In genomic region chr15:73226064-73226463, GRCh38 we compare ENCODE assay signal across 25 cellular contexts.
DNase-seq lines count a peak whose midpoint lies in the region; ATAC-seq and TF ChIP-seq lines count a peak whose summit lies in the region.
"Had no signal": no experiment of that assay in that cellular context is flagged by ENCODE, and none has a peak within 500 bp of the region (broad histone marks: within the 10 kb centered on the region; RNA-seq: fewer than 3 reads in every experiment).

No MANE protein-coding gene starts in this region.

- H3K27me3 Mint-ChIP-seq in central memory CD8-positive, alpha-beta T cell = no peaks in the 10 kb centered on the region
- peaks cover 1 to 3% of the 10 kb centered on the region in 2 donors for H3K27me3 Mint-ChIP-seq in CD8-positive, alpha-beta memory T cell

- peak; percentile 44 to 57 for ATAC-seq in left cardiac atrium
- no peak for ATAC-seq in central memory CD8-positive, alpha-beta T cell (replicated peaks; ENCODE audit: extremely low read depth, poor library complexity, severe bottlenecking)
- ATAC-seq in HG03095 (IDR thresholded peaks at IDR 0.05; ENCODE audit: unreplicated experiment) = no peak
- ATAC-seq: Panc1 had no signal

- no peak overlapping the region for H3K4me3 Mint-ChIP-seq in central memory CD8-positive, alpha-beta T cell
- H3K4me3 Mint-ChIP-seq in CD8-positive, alpha-beta memory T cell = no peak overlapping the region

- H3K27ac Mint-ChIP-seq in central memory CD8-positive, alpha-beta T cell (ENCODE audit: low read depth) = peak overlapping the region; percentile 59
- peak overlapping the region in 1 of 8 donors; percentile 69 for H3K27ac Mint-ChIP-seq in CD8-positive, alpha-beta memory T cell

- H3K27ac ChIP-seq in left ventricle myocardium inferior (replicated peaks) (no peak overlapping the region), mucosa of rectum (ENCODE audit: low read depth in 2 of 2, low read length in 2 of 2) (peak overlapping the region; percentile 54 to 76), transverse colon (peak overlapping the region; percentile 48 to 81 (median 68))
- H3K27ac ChIP-seq in CD8-positive, alpha-beta memory T cell (ENCODE audit: low read depth, low read length) = no peak overlapping the region
- H3K27ac ChIP-seq: C4-2B, cardiac muscle cell, GM23248, SJSA1 had no signal

- peaks cover 17% of the 10 kb centered on the region for H3K9me3 ChIP-seq in left ventricle myocardium inferior (replicated peaks)
- no peaks in the 10 kb centered on the region for H3K9me3 ChIP-seq in mucosa of rectum (ENCODE audit: control insufficient read depth in 2 of 2, low read length in 2 of 2)
- H3K9me3 ChIP-seq in transverse colon = no peaks in the 10 kb centered on the region
- no peaks in the 10 kb centered on the region for H3K9me3 ChIP-seq in CD8-positive, alpha-beta memory T cell (ENCODE audit: low read length)
- H3K9me3 ChIP-seq: SJSA1 had no signal

- TF ChIP-seq CTCF in left ventricle myocardium inferior (IDR thresholded peaks at IDR 0.05; ENCODE audit: borderline replicate concordance) (no peak), transverse colon (IDR thresholded peaks at IDR 0.05) (no peak)

- CTCF ChIA-PET in CD8-positive, alpha-beta memory T cell (lab: Charles Lee) = no interaction called here

- peaks cover 3% of the 10 kb centered on the region for H3K36me3 ChIP-seq in left ventricle myocardium inferior
- no peaks in the 10 kb centered on the region for H3K36me3 ChIP-seq in mucosa of rectum (ENCODE audit: control insufficient read depth in 2 of 2, insufficient read depth in 2 of 2, low read length in 2 of 2)
- H3K36me3 ChIP-seq in transverse colon = peaks cover 0 to 4% (median 0%) of the 10 kb centered on the region in 4 donors
- H3K36me3 ChIP-seq in CD8-positive, alpha-beta memory T cell (ENCODE audit: insufficient read depth, low read length) = no peaks in the 10 kb centered on the region
- H3K36me3 ChIP-seq: cardiac muscle cell, SJSA1 had no signal

- TF ChIP-seq EP300 in transverse colon (IDR thresholded peaks at IDR 0.05; ENCODE audit: low read depth) = no peak

- 69 to 86% methylated on average over 1 to 7 of the region's 7 CpGs for WGBS in transverse colon (ENCODE audit: low coverage in 1 of 2), 2 donors

- H3K4me1 ChIP-seq in left ventricle myocardium inferior = no peaks in the 10 kb centered on the region
- H3K4me1 ChIP-seq in mucosa of rectum (ENCODE audit: control insufficient read depth in 2 of 2, insufficient read depth in 2 of 2, low read length in 2 of 2) = peaks cover 6 to 17% of the 10 kb centered on the region in 2 donors
- peaks cover 3 to 47% (median 20%) of the 10 kb centered on the region in 4 donors for H3K4me1 ChIP-seq in transverse colon
- no peaks in the 10 kb centered on the region for H3K4me1 ChIP-seq in CD8-positive, alpha-beta memory T cell (ENCODE audit: insufficient read depth, low read length)

- H3K27me3 ChIP-seq in left ventricle myocardium inferior (ENCODE audit: low read depth) (no peaks in the 10 kb centered on the region), mucosa of rectum (ENCODE audit: control insufficient read depth in 2 of 2, insufficient read depth in 2 of 2, low read length in 2 of 2) (no peaks in the 10 kb centered on the region), transverse colon (no peaks in the 10 kb centered on the region)
- no peaks in the 10 kb centered on the region for H3K27me3 ChIP-seq in CD8-positive, alpha-beta memory T cell (ENCODE audit: insufficient read depth, low read length, poor library complexity, severe bottlenecking)
- H3K27me3 ChIP-seq: cardiac muscle cell, SJSA1 had no signal

- no peaks in the 10 kb centered on the region for H3K4me1 Mint-ChIP-seq in central memory CD8-positive, alpha-beta T cell
- peaks cover 0 to 26% (median 5%) of the 10 kb centered on the region in 3 donors for H3K4me1 Mint-ChIP-seq in CD8-positive, alpha-beta memory T cell

- peak overlapping the region in 1 of 2 donors; percentile 5 for H3K9ac ChIP-seq in mucosa of rectum (ENCODE audit: low read depth in 1 of 2, low read length in 2 of 2)
- H3K9ac ChIP-seq: GM23248 had no signal

- no peak for TF ChIP-seq POLR2A in transverse colon (IDR thresholded peaks at IDR 0.05)

- POLR2A ChIA-PET in CD8-positive, alpha-beta memory T cell (lab: Charles Lee) = no interaction called here

- in situ Hi-C loops in transverse colon (cut with MboI; ENCODE audit: low pct_ligation_motif_present in 1 of 4, low pct_unique_long_range_greater_than_20kb in 1 of 4, low sequenced_read_pairs in 3 of 4) = no loop called here

- intact Hi-C loops in left cardiac atrium (cut with DNase I) = no loop called here
- intact Hi-C loops in left ventricle myocardium inferior (cut with micrococcal nuclease) = no loop called here
- intact Hi-C loops in transverse colon (cut with DNase I; ENCODE audit: low total_unique reads) = no loop called here

- DNase-seq in left cardiac atrium (no peak), left ventricle myocardium inferior (no peak), transverse colon (no peak), SKM-1 treated with dmso at 0.1 percent for 144 hours (lab: John Stamatoyannopoulos, UW; ENCODE audit: unreplicated experiment) (no peak)
- DNase-seq in central memory CD8-positive, alpha-beta T cell (ENCODE audit: low spot score in 2 of 2) = no peak
- no peak for DNase-seq in CD8-positive, alpha-beta memory T cell
- DNase-seq: activated CD8-positive, alpha-beta memory T cell treated with anti-CD3 and anti-CD28 coated beads, Interleukin-2, amount 50 U/mL, for 4 hours; activated effector memory CD4-positive, alpha-beta T cell treated with anti-CD3 and anti-CD28 coated beads, Interleukin-2, amount 50 U/mL, for 16 hours; erythroblast; foreskin melanocyte; GM23248; hippocampal formation; islet precursor cell; NCI-H1105 treated with DMSO at 0.1 percent for 48 hours; NCI-H2081 treated with DMSO at 0.1 percent for 48 hours; NCI-H446; retina; stimulated activated CD4-positive, alpha-beta T cell treated with anti-CD3 and anti-CD28 coated beads, Interleukin-12 subunit alpha, Interleukin-12 subunit beta, amount 100 ng/mL, for 4 hours had no signal

- H3K36me3 Mint-ChIP-seq in central memory CD8-positive, alpha-beta T cell (ENCODE audit: insufficient read depth) = no peaks in the 10 kb centered on the region
- peaks cover 0 to 7% (median 2%) of the 10 kb centered on the region in 3 donors for H3K36me3 Mint-ChIP-seq in CD8-positive, alpha-beta memory T cell

- H3K9me3 Mint-ChIP-seq in central memory CD8-positive, alpha-beta T cell = no peaks in the 10 kb centered on the region
- peaks cover 0 to 8% (median 2%) of the 10 kb centered on the region in 5 donors for H3K9me3 Mint-ChIP-seq in CD8-positive, alpha-beta memory T cell

- H3K4me3 ChIP-seq in left ventricle myocardium inferior (no peak overlapping the region), mucosa of rectum (ENCODE audit: low read length in 2 of 2) (no peak overlapping the region), transverse colon (no peak overlapping the region)
- no peak overlapping the region for H3K4me3 ChIP-seq in CD8-positive, alpha-beta memory T cell (ENCODE audit: low read length)
- H3K4me3 ChIP-seq: cardiac muscle cell, GM23248, lung, SJSA1 had no signal

Comparison
In these comparisons a context has a peak if more than half of its experiments do, and no peak if none do; other contexts are left out.
1. ATAC-seq: peak in left cardiac atrium (2 of 2); none in central memory CD8-positive, alpha-beta T cell (single experiment) and HG03095 (single experiment).
2. H3K27ac ChIP-seq: peak in mucosa of rectum (2 of 2) and transverse colon (4 of 4); none in left ventricle myocardium inferior (single experiment) and CD8-positive, alpha-beta memory T cell (single experiment).